In genomic region chr6:124073820-124074587, GRCh38 we compare ENCODE assay signal across 1 cellular context.
TF ChIP-seq lines count a peak whose summit lies in the region.

No MANE protein-coding gene starts in this region.

TF ChIP-seq in HEK293, 187 proteins besides CTCF, POLR2A, EP300 and RAD21 (continued from another document):
- TF ChIP-seq, protein P1, sequence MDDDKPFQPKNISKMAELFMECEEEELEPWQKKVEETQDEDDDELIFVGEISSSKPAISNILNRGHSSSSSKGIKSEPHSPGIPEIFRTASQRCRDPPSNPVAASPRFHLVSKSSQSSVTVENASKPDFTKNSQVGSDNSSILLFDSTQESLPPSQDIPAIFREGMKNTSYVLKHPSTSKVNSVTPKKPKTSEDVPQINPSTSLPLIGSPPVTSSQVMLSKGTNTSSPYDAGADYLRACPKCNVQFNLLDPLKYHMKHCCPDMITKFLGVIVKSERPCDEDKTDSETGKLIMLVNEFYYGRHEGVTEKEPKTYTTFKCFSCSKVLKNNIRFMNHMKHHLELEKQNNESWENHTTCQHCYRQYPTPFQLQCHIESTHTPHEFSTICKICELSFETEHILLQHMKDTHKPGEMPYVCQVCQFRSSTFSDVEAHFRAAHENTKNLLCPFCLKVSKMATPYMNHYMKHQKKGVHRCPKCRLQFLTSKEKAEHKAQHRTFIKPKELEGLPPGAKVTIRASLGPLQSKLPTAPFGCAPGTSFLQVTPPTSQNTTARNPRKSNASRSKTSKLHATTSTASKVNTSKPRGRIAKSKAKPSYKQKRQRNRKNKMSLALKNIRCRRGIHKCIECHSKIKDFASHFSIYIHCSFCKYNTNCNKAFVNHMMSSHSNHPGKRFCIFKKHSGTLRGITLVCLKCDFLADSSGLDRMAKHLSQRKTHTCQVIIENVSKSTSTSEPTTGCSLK (tag by site-specific recombination; IDR thresholded peaks at IDR 0.05) = no peak
- peak; percentile 47; the same call in 1 of the 2 replicates for TF ChIP-seq SP7 (tag by site-specific recombination; IDR thresholded peaks at IDR 0.05)
- no peak for TF ChIP-seq ZNF701 (tag by site-specific recombination; IDR thresholded peaks at IDR 0.05)
- no peak for TF ChIP-seq ZNF37A (tag by site-specific recombination; IDR thresholded peaks at IDR 0.05)
- TF ChIP-seq ZNF350 (tag by site-specific recombination; IDR thresholded peaks at IDR 0.05) = no peak
- TF ChIP-seq FEZF1 (tag by site-specific recombination; IDR thresholded peaks at IDR 0.05) = 0 out of 2 replicates have a peak, but pooled peaks have one; percentile 4
- 0 out of 2 replicates have a peak, but pooled peaks have one; percentile 9 for TF ChIP-seq IKZF3 (tag by site-specific recombination; IDR thresholded peaks at IDR 0.05)
- TF ChIP-seq, protein P2, sequence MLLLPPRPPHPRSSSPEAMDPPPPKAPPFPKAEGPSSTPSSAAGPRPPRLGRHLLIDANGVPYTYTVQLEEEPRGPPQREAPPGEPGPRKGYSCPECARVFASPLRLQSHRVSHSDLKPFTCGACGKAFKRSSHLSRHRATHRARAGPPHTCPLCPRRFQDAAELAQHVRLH (tag by site-specific recombination; IDR thresholded peaks at IDR 0.05) = no peak
- TF ChIP-seq ZIC2 (tag by site-specific recombination; IDR thresholded peaks at IDR 0.05) = peak; percentile 28; the same call in 1 of the 2 replicates
- TF ChIP-seq ZNF501 (tag by site-specific recombination; IDR thresholded peaks at IDR 0.05) = no peak
- TF ChIP-seq MZF1 (tag by site-specific recombination; IDR thresholded peaks at IDR 0.05; ENCODE audit: borderline replicate concordance) = no peak
- peak; percentile 52; the same call in 1 of the 2 replicates for TF ChIP-seq PRDM10 (tag by site-specific recombination; IDR thresholded peaks at IDR 0.05)
- TF ChIP-seq ZNF571 (tag by site-specific recombination; IDR thresholded peaks at IDR 0.05) = no peak
- TF ChIP-seq ZNF596 (tag by site-specific recombination; IDR thresholded peaks at IDR 0.05) = no peak
- no peak for TF ChIP-seq ZNF544 (tag by site-specific recombination; IDR thresholded peaks at IDR 0.05)
- no peak for TF ChIP-seq ZNF23 (tag by site-specific recombination; IDR thresholded peaks at IDR 0.05; ENCODE audit: borderline replicate concordance)
- no peak for TF ChIP-seq ZNF114 (tag by site-specific recombination; IDR thresholded peaks at IDR 0.05)
- TF ChIP-seq ZNF785 (tag by site-specific recombination; IDR thresholded peaks at IDR 0.05) = no peak
- TF ChIP-seq GLIS2 (tag by site-specific recombination; IDR thresholded peaks at IDR 0.05) = no peak
- TF ChIP-seq ZNF639 (tag by site-specific recombination; IDR thresholded peaks at IDR 0.05) = no peak
- TF ChIP-seq ZNF664 (tag by site-specific recombination; IDR thresholded peaks at IDR 0.05) = no peak
